In genomic region chrX:69031181-69031580, GRCh38 we compare ENCODE assay signal across 17 cellular contexts.
DNase-seq lines count a peak whose midpoint lies in the region; ATAC-seq and TF ChIP-seq lines count a peak whose summit lies in the region.
"Had no signal": no experiment of that assay in that cellular context is flagged by ENCODE, and none has a peak within 500 bp of the region (broad histone marks: within the 10 kb centered on the region; RNA-seq: fewer than 3 reads in every experiment).

No MANE protein-coding gene starts in this region.

- ATAC-seq in left colon (peak; percentile 50), HG03457 (IDR thresholded peaks at IDR 0.05; ENCODE audit: unreplicated experiment) (no peak), GM21737 (IDR thresholded peaks at IDR 0.05; ENCODE audit: unreplicated experiment) (no peak), HG03442 (IDR thresholded peaks at IDR 0.05; ENCODE audit: unreplicated experiment) (no peak)
- ATAC-seq: gastrocnemius medialis; left cardiac atrium; Right ventricle myocardium inferior; stimulated activated effector memory CD8-positive, alpha-beta T cell treated with anti-CD3 and anti-CD28 coated beads, Interleukin-12 subunit alpha, Interleukin-12 subunit beta, amount 100 ng/mL, for 72 hours had no signal

- H3K36me3 ChIP-seq in tibial artery: no peaks in the 10 kb centered on the region
- H3K36me3 ChIP-seq: gastrocnemius medialis had no signal

- intact Hi-C loops in left colon (cut with DNase I, micrococcal nuclease) (no loop called here), tibial artery (cut with DNase I; ENCODE audit: low total_unique reads) (no loop called here)

- H3K4me1 ChIP-seq in tibial artery: no peaks in the 10 kb centered on the region
- H3K4me1 ChIP-seq: gastrocnemius medialis had no signal

- no peaks in the 10 kb centered on the region for H3K9me3 ChIP-seq in tibial artery
- H3K9me3 ChIP-seq: gastrocnemius medialis had no signal

- peak; percentile 8 for DNase-seq in AG08395 (ENCODE audit: low spot score)
- peak; percentile 1 for DNase-seq in LHCN-M2 (ENCODE audit: low read depth)
- peak; percentile 43 for DNase-seq in coronary artery (ENCODE audit: low spot score)
- no peak for DNase-seq in left colon
- no peak for DNase-seq in tibial artery
- DNase-seq: activated naive CD4-positive, alpha-beta T cell treated with anti-CD3 and anti-CD28 coated beads, Interleukin-2, amount 10 ng/mL, durations not matched to agents 7 days and 5 days; DMS79; gastrocnemius medialis; left cardiac atrium; NCI-H526; occipital lobe; stimulated activated CD4-positive, alpha-beta T cell treated with anti-CD3 and anti-CD28 coated beads, Interleukin-2, amount 100 ng/mL, for 24 hours had no signal

- TF ChIP-seq CTCF in coronary artery (IDR thresholded peaks at IDR 0.05) (no peak), tibial artery (IDR thresholded peaks at IDR 0.05) (no peak)

- H3K27ac ChIP-seq in coronary artery (no peak overlapping the region), tibial artery (no peak overlapping the region)
- H3K27ac ChIP-seq: gastrocnemius medialis had no signal

- H3K4me3 ChIP-seq in coronary artery (no peak overlapping the region), tibial artery (no peak overlapping the region)
- H3K4me3 ChIP-seq: gastrocnemius medialis had no signal

- H3K27me3 ChIP-seq in tibial artery: no peaks in the 10 kb centered on the region
- H3K27me3 ChIP-seq: gastrocnemius medialis had no signal

Comparison
In these comparisons a context has a peak if more than half of its experiments do, and no peak if none do; other contexts are left out.
1. DNase-seq: peak in AG08395 (single experiment), LHCN-M2 (single experiment) and coronary artery (single experiment); none in left colon (0 of 2) and tibial artery (0 of 2).